18 cellular contexts compared by ENCODE assay signal in genomic region chr11:62387381-62387780, GRCh38. TPM values are rescaled to one million over a fixed set of nuclear protein-coding genes. Genes with fewer than 3 reads are reported as not detected.
DNase-seq lines count a peak whose midpoint lies in the region; ATAC-seq and TF ChIP-seq lines count a peak whose summit lies in the region.
"Had no signal": no experiment of that assay in that cellular context is flagged by ENCODE, and none has a peak within 500 bp of the region (broad histone marks: within the 10 kb centered on the region; RNA-seq: fewer than 3 reads in every experiment).

No MANE protein-coding gene starts in this region.

- H2AFZ ChIP-seq in neural progenitor cell (replicated peaks), result no peak overlapping the region

- no peaks in the 10 kb centered on the region for H3K27me3 ChIP-seq in neural progenitor cell
- H3K27me3 ChIP-seq: BE2C had no signal

- no peak overlapping the region for H3K4me3 ChIP-seq in neural progenitor cell
- H3K4me3 ChIP-seq: A549, HAP-1 had no signal

- peak overlapping the region; percentile 6 for H3K9ac ChIP-seq in neural progenitor cell

- H3K4me1 Mint-ChIP-seq in activated naive CD8-positive, alpha-beta T cell (ENCODE audit: low read depth), result peaks cover 12% of the 10 kb centered on the region
- peaks cover 24% of the 10 kb centered on the region for H3K4me1 Mint-ChIP-seq in activated naive CD8-positive, alpha-beta T cell treated with anti-CD3 and anti-CD28 coated beads, Interleukin-2, amount 50 U/mL, for 24 hours
- peaks cover 7% of the 10 kb centered on the region for H3K4me1 Mint-ChIP-seq in central memory CD8-positive, alpha-beta T cell
- H3K4me1 Mint-ChIP-seq in neural progenitor cell (no peaks in the 10 kb centered on the region), CD14-positive monocyte (peaks cover 7% of the 10 kb centered on the region)

- no peaks in the 10 kb centered on the region for H4K20me1 ChIP-seq in neural progenitor cell (ENCODE audit: low read depth)

- intact Hi-C loops in CD14-positive monocyte (cut with micrococcal nuclease), result no loop called here

- no peaks in the 10 kb centered on the region for H3K9me3 Mint-ChIP-seq in activated naive CD8-positive, alpha-beta T cell (ENCODE audit: low read depth)
- no peaks in the 10 kb centered on the region for H3K9me3 Mint-ChIP-seq in activated naive CD8-positive, alpha-beta T cell treated with anti-CD3 and anti-CD28 coated beads, Interleukin-2, amount 50 U/mL, for 24 hours
- H3K9me3 Mint-ChIP-seq in central memory CD8-positive, alpha-beta T cell, result no peaks in the 10 kb centered on the region
- H3K9me3 Mint-ChIP-seq in neural progenitor cell (no peaks in the 10 kb centered on the region), CD14-positive monocyte (no peaks in the 10 kb centered on the region)
- H3K9me3 Mint-ChIP-seq: CD8-positive, alpha-beta T cell had no signal

- H3K27ac Mint-ChIP-seq in activated naive CD8-positive, alpha-beta T cell, result peak overlapping the region; percentile 70
- H3K27ac Mint-ChIP-seq in activated naive CD8-positive, alpha-beta T cell treated with anti-CD3 and anti-CD28 coated beads, Interleukin-2, amount 50 U/mL, for 24 hours, result no peak overlapping the region
- H3K27ac Mint-ChIP-seq in central memory CD8-positive, alpha-beta T cell (ENCODE audit: low read depth), result peak overlapping the region; percentile 55
- H3K27ac Mint-ChIP-seq in neural progenitor cell, result no peak overlapping the region
- peak overlapping the region in 1 of 7 donors; percentile 62 for H3K27ac Mint-ChIP-seq in CD14-positive monocyte
- H3K27ac Mint-ChIP-seq: CD8-positive, alpha-beta T cell had no signal

- no peaks in the 10 kb centered on the region for H3K36me3 ChIP-seq in neural progenitor cell
- H3K36me3 ChIP-seq: BE2C had no signal

- H3K9me3 ChIP-seq in neural progenitor cell (ENCODE audit: low read depth), result no peaks in the 10 kb centered on the region
- H3K9me3 ChIP-seq: A549, BE2C, HAP-1 had no signal

- H3K4me3 Mint-ChIP-seq in activated naive CD8-positive, alpha-beta T cell, result peak overlapping the region; percentile 31
- H3K4me3 Mint-ChIP-seq in activated naive CD8-positive, alpha-beta T cell treated with anti-CD3 and anti-CD28 coated beads, Interleukin-2, amount 50 U/mL, for 24 hours, result no peak overlapping the region
- H3K4me3 Mint-ChIP-seq in central memory CD8-positive, alpha-beta T cell, result peak overlapping the region; percentile 8
- H3K4me3 Mint-ChIP-seq in neural progenitor cell (no peak overlapping the region), CD14-positive monocyte (no peak overlapping the region)
- H3K4me3 Mint-ChIP-seq: CD8-positive, alpha-beta T cell had no signal

- DNase-seq in activated naive CD8-positive, alpha-beta T cell treated with anti-CD3 and anti-CD28 coated beads, Interleukin-2, amount 50 U/mL, for 24 hours, result no peak
- DNase-seq in central memory CD8-positive, alpha-beta T cell (ENCODE audit: low spot score in 2 of 2), result no peak
- DNase-seq in neural progenitor cell (ENCODE audit: low spot score), result no peak
- no peak for DNase-seq in CD14-positive monocyte (ENCODE audit: low spot score)
- no peak for DNase-seq in UCSD-AML1 (lab: John Stamatoyannopoulos, UW; ENCODE audit: unreplicated experiment)
- DNase-seq: BE2C; CD8-positive, alpha-beta T cell; COR-L47; DMS153; DMS79 treated with DMSO at 0.1 percent for 48 hours; EL had no signal

- no peaks in the 10 kb centered on the region for H3K36me3 Mint-ChIP-seq in activated naive CD8-positive, alpha-beta T cell
- H3K36me3 Mint-ChIP-seq in activated naive CD8-positive, alpha-beta T cell treated with anti-CD3 and anti-CD28 coated beads, Interleukin-2, amount 50 U/mL, for 24 hours (ENCODE audit: low read depth), result no peaks in the 10 kb centered on the region
- H3K36me3 Mint-ChIP-seq in central memory CD8-positive, alpha-beta T cell (ENCODE audit: insufficient read depth), result no peaks in the 10 kb centered on the region
- no peaks in the 10 kb centered on the region for H3K36me3 Mint-ChIP-seq in neural progenitor cell
- peaks cover 24 to 49% of the 10 kb centered on the region in 2 donors for H3K36me3 Mint-ChIP-seq in CD14-positive monocyte
- H3K36me3 Mint-ChIP-seq: CD8-positive, alpha-beta T cell had no signal

- no peak for ATAC-seq in activated naive CD8-positive, alpha-beta T cell treated with anti-CD3 and anti-CD28 coated beads, Interleukin-2, amount 50 U/mL, for 24 hours
- no peak for ATAC-seq in central memory CD8-positive, alpha-beta T cell (replicated peaks; ENCODE audit: extremely low read depth, poor library complexity, severe bottlenecking)
- ATAC-seq: A549; CD8-positive, alpha-beta T cell had no signal

- H3K4me1 ChIP-seq in neural progenitor cell, result no peaks in the 10 kb centered on the region

- no peak overlapping the region for H3K4me2 ChIP-seq in neural progenitor cell
- H3K4me2 ChIP-seq: A549 had no signal

- no peaks in the 10 kb centered on the region for H3K79me2 ChIP-seq in neural progenitor cell (ENCODE audit: low read depth)

- no peaks in the 10 kb centered on the region for H3K27me3 Mint-ChIP-seq in activated naive CD8-positive, alpha-beta T cell
- H3K27me3 Mint-ChIP-seq in activated naive CD8-positive, alpha-beta T cell treated with anti-CD3 and anti-CD28 coated beads, Interleukin-2, amount 50 U/mL, for 24 hours, result no peaks in the 10 kb centered on the region
- H3K27me3 Mint-ChIP-seq in central memory CD8-positive, alpha-beta T cell, result no peaks in the 10 kb centered on the region
- H3K27me3 Mint-ChIP-seq in neural progenitor cell (ENCODE audit: insufficient read depth, low read depth), result peaks cover 6% of the 10 kb centered on the region
- H3K27me3 Mint-ChIP-seq in CD14-positive monocyte (ENCODE audit: low read depth in 3 of 3), result peaks cover 0 to 1% (median 0%) of the 10 kb centered on the region in 3 donors

- H3F3A ChIP-seq in neural progenitor cell (ENCODE audit: low read depth), result peaks cover 4% of the 10 kb centered on the region

- H3K27ac ChIP-seq in neural progenitor cell, result no peak overlapping the region
- H3K27ac ChIP-seq: A549, C4-2B had no signal

- no peak for TF ChIP-seq CTCF in neural progenitor cell (IDR thresholded peaks at IDR 0.05)
- no peak for TF ChIP-seq CTCF in CD14-positive monocyte (IDR thresholded peaks at IDR 0.05)

RNA-seq across cellular contexts. Expression of gene SCGB1A1, which starts 31.5 kb away (rescaled TPM):
- not detected in 2 replicates for total RNA-seq in neural progenitor cell (ENCODE audit: low replicate concordance)
- polyA plus RNA-seq in CD14-positive monocyte, result not detected
- total RNA-seq: CD8-positive, alpha-beta T cell; H1; HT1080 had no signal
- polyA plus RNA-seq: AG04450, H1 had no signal

RNA-seq across cellular contexts. Expression of gene ASRGL1, which starts 50.1 kb away (rescaled TPM):
- 44.5 and 56.8 TPM in 2 replicates for total RNA-seq in neural progenitor cell (ENCODE audit: low replicate concordance)
- polyA plus RNA-seq in CD14-positive monocyte, result 10 to 100 TPM; 50.6 to 57.8 TPM

Comparison
In these comparisons a context has a peak if more than half of its experiments do, and no peak if none do; other contexts are left out.
1. H3K27ac Mint-ChIP-seq: peak in activated naive CD8-positive, alpha-beta T cell (single experiment) and central memory CD8-positive, alpha-beta T cell (single experiment); none in activated naive CD8-positive, alpha-beta T cell treated with anti-CD3 and anti-CD28 coated beads, Interleukin-2, amount 50 U/mL, for 24 hours (single experiment) and neural progenitor cell (single experiment).
2. H3K4me3 Mint-ChIP-seq: peak in activated naive CD8-positive, alpha-beta T cell (single experiment) and central memory CD8-positive, alpha-beta T cell (single experiment); none in activated naive CD8-positive, alpha-beta T cell treated with anti-CD3 and anti-CD28 coated beads, Interleukin-2, amount 50 U/mL, for 24 hours (single experiment), neural progenitor cell (single experiment) and CD14-positive monocyte (0 of 2).